In genomic region chr19:2665103-2665502, GRCh38 we compare ENCODE assay signal across 18 cellular contexts. TPM values are rescaled to one million over a fixed set of nuclear protein-coding genes. Genes with fewer than 3 reads are reported as not detected.
"Had no signal": no experiment of that assay in that cellular context is flagged by ENCODE, and none has a peak within 500 bp of the region (broad histone marks: within the 10 kb centered on the region; RNA-seq: fewer than 3 reads in every experiment).

No MANE protein-coding gene starts in this region.

- DNase-seq: activated CD4-positive, alpha-beta T cell treated with anti-CD3 and anti-CD28 coated beads for 1 hour; activated CD4-positive, alpha-beta T cell treated with anti-CD3 and anti-CD28 coated beads, Interleukin-2, amount 50 U/mL, for 48 hours; activated CD8-positive, alpha-beta memory T cell treated with anti-CD3 and anti-CD28 coated beads, Interleukin-2, amount 10 ng/mL, durations not matched to agents 7 days and 5 days; activated effector memory CD4-positive, alpha-beta T cell treated with anti-CD3 and anti-CD28 coated beads, Interleukin-2, amount 50 U/mL, for 16 hours; activated T-cell treated with anti-CD3 and anti-CD28 coated beads, Interleukin-2, amount 50 U/mL, for 4 hours; aorta; effector CD4-positive, alpha-beta T cell; foreskin melanocyte; kidney; lower lobe of right lung; naive thymus-derived CD4-positive, alpha-beta T cell; right lobe of liver; stimulated activated CD4-positive, alpha-beta T cell treated with anti-CD3 and anti-CD28 coated beads, Interleukin-1b, Interleukin-23, amount 100 ng/mL, for 48 hours; stimulated activated naive CD4-positive, alpha-beta T cell treated with Interleukin-2 at 50 U/mL for 16 hours; upper lobe of right lung had no signal

- H3K27me3 ChIP-seq: breast epithelium, hepatocyte, right lobe of liver, suprapubic skin, upper lobe of right lung had no signal

- H3K9me3 ChIP-seq: lower lobe of right lung, right lobe of liver, upper lobe of right lung had no signal

- H3K27ac ChIP-seq: breast epithelium, hepatocyte, lower lobe of right lung, right lobe of liver, suprapubic skin, upper lobe of right lung had no signal

- H3K4me3 ChIP-seq: breast epithelium, hepatocyte, lower lobe of right lung, right lobe of liver, suprapubic skin, upper lobe of right lung had no signal

- H3K4me1 ChIP-seq: breast epithelium, lower lobe of right lung, right lobe of liver, suprapubic skin, upper lobe of right lung had no signal

- H2AFZ ChIP-seq: hepatocyte had no signal

- ATAC-seq: activated CD8-positive, alpha-beta memory T cell treated with anti-CD3 and anti-CD28 coated beads, Interleukin-2, amount 10 ng/mL, durations not matched to agents 7 days and 5 days; activated T-cell treated with anti-CD3 and anti-CD28 coated beads, Interleukin-2, amount 50 U/mL, for 4 hours had no signal

- H3K36me3 ChIP-seq: breast epithelium, lower lobe of right lung, right lobe of liver, suprapubic skin, upper lobe of right lung had no signal

- H3K79me2 ChIP-seq: hepatocyte had no signal

- H3K4me2 ChIP-seq: hepatocyte had no signal

RNA-seq across cellular contexts. Expression of gene GNG7, which starts 37.4 kb away (rescaled TPM):
- total RNA-seq: activated CD8-positive, alpha-beta memory T cell treated with anti-CD3 and anti-CD28 coated beads, Interleukin-2, amount 10 ng/mL, durations not matched to agents 7 days and 5 days had no signal

RNA-seq across cellular contexts. Expression of gene DIRAS1, which starts 56.1 kb away (rescaled TPM):
- total RNA-seq: activated CD8-positive, alpha-beta memory T cell treated with anti-CD3 and anti-CD28 coated beads, Interleukin-2, amount 10 ng/mL, durations not matched to agents 7 days and 5 days had no signal
